Comparison of ENCODE assay signal across 1 cellular context in the genomic region with DNA sequence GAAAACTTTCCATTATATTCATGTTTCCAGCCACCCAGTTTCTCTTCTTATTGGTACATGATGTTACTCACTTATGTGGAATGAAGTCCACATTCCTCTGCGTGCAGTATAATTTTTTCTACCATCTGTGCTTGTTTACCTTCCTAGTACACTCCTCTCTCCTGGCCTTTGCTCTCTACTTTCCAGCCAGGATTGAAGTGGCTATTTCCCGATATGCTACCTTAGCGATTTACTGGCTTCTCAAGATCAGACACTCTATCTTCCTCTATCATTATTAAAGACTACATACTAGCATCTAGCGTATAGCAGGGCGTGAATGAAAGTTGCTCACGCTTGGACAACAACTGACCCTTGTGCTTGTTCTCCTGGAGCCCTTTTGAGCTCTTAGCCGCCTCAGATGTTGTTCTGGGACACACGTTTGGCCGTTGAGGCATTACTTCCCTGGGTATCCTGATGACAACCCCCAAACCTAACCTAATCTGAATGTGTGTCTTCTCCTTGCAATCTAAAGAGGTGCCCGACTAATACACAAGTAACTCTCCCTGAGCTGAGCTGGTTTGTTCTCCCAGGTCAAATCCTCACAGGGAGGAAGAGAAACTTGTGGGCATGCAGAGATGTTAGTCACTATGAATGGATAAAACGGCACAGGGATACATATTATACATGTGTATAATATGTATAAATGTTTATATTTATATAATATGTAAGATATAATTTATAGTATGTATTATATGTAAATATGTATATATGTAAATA.
TF ChIP-seq lines count a peak whose summit lies in the region.

No MANE protein-coding gene starts in this region.

TF ChIP-seq in SK-N-SH treated with all-trans-retinoic acid at 6 μM for 48 hours, 23 proteins besides CTCF, POLR2A, EP300 and RAD21 (continued from another document):
- TF ChIP-seq SNAI2 (CRISPR knock-in tag; IDR thresholded peaks at IDR 0.05) (no peak), TOX (CRISPR knock-in tag; IDR thresholded peaks at IDR 0.05; ENCODE audit: borderline replicate concordance) (no peak), OSR1 (CRISPR knock-in tag; IDR thresholded peaks at IDR 0.05) (no peak)
